In genomic region chr7:932651-932975, GRCh38 we compare ENCODE assay signal across 27 cellular contexts. TPM values are rescaled to one million over a fixed set of nuclear protein-coding genes. Genes with fewer than 3 reads are reported as not detected.
DNase-seq lines count a peak whose midpoint lies in the region; ATAC-seq, FAIRE-seq and TF ChIP-seq lines count a peak whose summit lies in the region.
"Had no signal": no experiment of that assay in that cellular context is flagged by ENCODE, and none has a peak within 500 bp of the region (broad histone marks: within the 10 kb centered on the region; RNA-seq: fewer than 3 reads in every experiment).

No MANE protein-coding gene starts in this region.

- ATAC-seq in RWPE2 (ENCODE audit: low read depth) = no peak
- no peak for ATAC-seq in GM18867 (IDR thresholded peaks at IDR 0.05; ENCODE audit: unreplicated experiment)

- intact Hi-C loops in kidney (cut with DNase I) = no loop called here

- H3K9me3 ChIP-seq in RWPE2 (ENCODE audit: severe bottlenecking) (no peaks in the 10 kb centered on the region), kidney (ENCODE audit: control insufficient read depth in 1 of 2, low read length in 2 of 2) (no peaks in the 10 kb centered on the region), osteoblast (ENCODE audit: low read depth, low read length) (no peaks in the 10 kb centered on the region)
- H3K9me3 ChIP-seq: Caco-2, SJCRH30 had no signal

- no peak for FAIRE-seq in kidney (lab: Jason Lieb, UNC)
- FAIRE-seq: H1 had no signal

- TF ChIP-seq CTCF in RWPE2 (IDR thresholded peaks at IDR 0.05; ENCODE audit: poor library complexity, severe bottlenecking) = no peak
- no peak for TF ChIP-seq CTCF in kidney (IDR thresholded peaks at IDR 0.05; ENCODE audit: borderline replicate concordance, extremely low read depth, insufficient read depth)
- no peak for TF ChIP-seq CTCF in osteoblast (IDR thresholded peaks at IDR 0.05; ENCODE audit: extremely low read depth, low read depth, low read length)

- peak; percentile 57 for DNase-seq in activated effector memory CD4-positive, alpha-beta T cell treated with anti-CD3 and anti-CD28 coated beads, Interleukin-2, amount 50 U/mL, for 16 hours
- no peak for DNase-seq in activated effector memory CD4-positive, alpha-beta T cell treated with Interleukin-2 at 50 U/mL for 16 hours
- DNase-seq in RWPE2 (ENCODE audit: low spot score) (peak; percentile 53), kidney (peak; percentile 58), substantia nigra (lab: John Stamatoyannopoulos, UW) (no peak), superior temporal gyrus (ENCODE audit: extremely low spot score) (no peak), osteoblast (ENCODE audit: insufficient read length, low spot score, missing footprints) (no peak)
- DNase-seq: AML-193, Caco-2, DMS153, GDM1, MV-4-11, NCI-H1694 treated with DMSO at 0.1 percent for 48 hours, NCI-H2107, NCI-H2227 treated with DMSO at 0.1 percent for 48 hours, NCI-H510A treated with DMSO at 0.1 percent for 48 hours, NCI-H774, OCI-M1, RPMI8226, SJCRH30 had no signal

- no peaks in the 10 kb centered on the region for H3K36me3 ChIP-seq in RWPE2 (ENCODE audit: low read depth)
- no peaks in the 10 kb centered on the region for H3K36me3 ChIP-seq in kidney (ENCODE audit: control insufficient read depth in 1 of 2, insufficient read depth in 2 of 2, low read length in 2 of 2)
- H3K36me3 ChIP-seq in osteoblast (ENCODE audit: insufficient read depth, low read length) = no peaks in the 10 kb centered on the region
- H3K36me3 ChIP-seq: SJCRH30 had no signal

- no peak overlapping the region for H2AFZ ChIP-seq in osteoblast (ENCODE audit: low read length)

- no peak overlapping the region for H3K9ac ChIP-seq in kidney (ENCODE audit: low read length in 2 of 2)
- H3K9ac ChIP-seq: KMS-11 had no signal

- H3K4me2 ChIP-seq in osteoblast (ENCODE audit: insufficient read depth, low read length) = no peak overlapping the region
- H3K4me2 ChIP-seq: KMS-11 had no signal

- H3K4me3 ChIP-seq in RWPE2 (ENCODE audit: severe bottlenecking) (no peak overlapping the region), kidney (ENCODE audit: low read length in 2 of 2) (no peak overlapping the region), osteoblast (ENCODE audit: insufficient read depth, low read length) (no peak overlapping the region)
- H3K4me3 ChIP-seq: SJCRH30 had no signal

- H3K27me3 ChIP-seq in RWPE2 (ENCODE audit: insufficient read depth, poor library complexity, severe bottlenecking) (no peaks in the 10 kb centered on the region), osteoblast (ENCODE audit: insufficient read depth, low read length) (no peaks in the 10 kb centered on the region)
- H3K27me3 ChIP-seq: SJCRH30 had no signal

- H4K20me1 ChIP-seq in osteoblast (ENCODE audit: insufficient read depth, low read length) = no peaks in the 10 kb centered on the region

- no peaks in the 10 kb centered on the region for H3K4me1 ChIP-seq in RWPE2 (ENCODE audit: insufficient read depth, poor library complexity, severe bottlenecking)
- peaks cover 0 to 2% of the 10 kb centered on the region in 2 donors for H3K4me1 ChIP-seq in kidney (ENCODE audit: control insufficient read depth in 1 of 2, insufficient read depth in 1 of 2, low read depth in 1 of 2, low read length in 2 of 2)
- peaks cover 4% of the 10 kb centered on the region for H3K4me1 ChIP-seq in osteoblast (ENCODE audit: insufficient read depth, low read length)
- H3K4me1 ChIP-seq: Caco-2, SJCRH30 had no signal

- no peak overlapping the region for H3K27ac ChIP-seq in RWPE2 (ENCODE audit: poor library complexity, severe bottlenecking)
- no peak overlapping the region for H3K27ac ChIP-seq in kidney (ENCODE audit: low read depth in 2 of 2, low read length in 2 of 2)
- H3K27ac ChIP-seq in substantia nigra (ENCODE audit: low read depth, low read length, poor library complexity, severe bottlenecking) = peak overlapping the region; percentile 100
- H3K27ac ChIP-seq in osteoblast (ENCODE audit: low read depth, low read length) = no peak overlapping the region
- H3K27ac ChIP-seq: 22Rv1, KMS-11, SJCRH30 had no signal

- H3K79me2 ChIP-seq in osteoblast (ENCODE audit: insufficient read depth, low read length) = no peaks in the 10 kb centered on the region

RNA-seq across cellular contexts. Expression of gene ADAP1, which starts 21.9 kb away (rescaled TPM):
- total RNA-seq in kidney (48.2 TPM), osteoblast (0.59 and 2.2 TPM in 2 replicates)
- 36.4 TPM for polyA plus RNA-seq in kidney (ENCODE audit: insufficient read depth, low read depth, low replicate concordance)

RNA-seq across cellular contexts. Expression of gene COX19, which starts 42.7 kb away (rescaled TPM):
- total RNA-seq in kidney (14.7 TPM), osteoblast (10.9 and 13.0 TPM in 2 replicates)
- polyA plus RNA-seq in kidney (ENCODE audit: insufficient read depth, low read depth, low replicate concordance) = 4.8 TPM

RNA-seq across cellular contexts. Expression of gene CYP2W1, which starts 50.4 kb away (rescaled TPM):
- total RNA-seq in kidney (0.13 TPM), osteoblast (not detected in 2 replicates)
- polyA plus RNA-seq in kidney (ENCODE audit: insufficient read depth, low read depth, low replicate concordance) = 0.17 TPM
- total RNA-seq: CD4-positive, alpha-beta T cell; Daoy; H1; HT1080; SJCRH30 had no signal
- polyA plus RNA-seq: H1 had no signal

RNA-seq across cellular contexts. Expression of gene GET4, which starts 56.3 kb away (rescaled TPM):
- 44.8 TPM for total RNA-seq in kidney
- polyA plus RNA-seq in kidney (ENCODE audit: insufficient read depth, low read depth, low replicate concordance) = 80.8 TPM
- 17.7 and 18.9 TPM in 2 replicates for total RNA-seq in osteoblast

Comparison
In these comparisons a context has a peak if more than half of its experiments do, and no peak if none do; other contexts are left out.
1. DNase-seq: peak in activated effector memory CD4-positive, alpha-beta T cell treated with anti-CD3 and anti-CD28 coated beads, Interleukin-2, amount 50 U/mL, for 16 hours (single experiment), RWPE2 (single experiment) and kidney (single experiment); none in activated effector memory CD4-positive, alpha-beta T cell treated with Interleukin-2 at 50 U/mL for 16 hours (single experiment), substantia nigra (0 of 49), superior temporal gyrus (single experiment) and osteoblast (single experiment).
2. RNA of gene ADAP1, which starts 21.9 kb away (total RNA-seq): 48.2 TPM in kidney (single experiment); 0.59 to 2.2 TPM in osteoblast; every median in the first group is over 10 times any median in the second.